ENCODE assay signal across 34 cellular contexts in the genomic region with DNA sequence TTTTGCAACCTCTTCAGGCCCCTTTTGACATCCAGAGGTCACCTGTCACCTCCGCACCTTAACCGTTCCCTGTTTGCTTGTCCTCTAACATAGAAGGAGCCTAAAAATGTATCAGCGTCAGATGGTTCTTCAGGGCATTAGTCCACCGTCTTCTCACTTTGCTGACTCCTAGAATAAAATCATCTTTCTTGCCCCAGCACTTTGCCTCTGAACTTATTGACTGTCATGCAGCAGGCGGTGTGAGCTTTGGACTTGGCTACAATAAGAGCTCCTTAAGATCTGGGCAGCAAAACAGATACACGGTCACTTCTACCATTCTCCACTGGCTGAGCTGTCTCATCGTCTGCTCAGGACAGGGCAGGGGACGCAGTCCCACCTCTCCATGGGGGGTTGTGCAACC.
"Had no signal": no experiment of that assay in that cellular context is flagged by ENCODE, and none has a peak within 500 bp of the region (broad histone marks: within the 10 kb centered on the region; RNA-seq: fewer than 3 reads in every experiment).

No MANE protein-coding gene starts in this region.

- ATAC-seq: activated T-cell treated with anti-CD3 and anti-CD28 coated beads, Interleukin-2, amount 50 U/mL, for 72 hours; activated T-helper 17 cell treated with anti-CD3 and anti-CD28 coated beads, Interleukin-2, amount 50 U/mL, for 72 hours; K562; Right ventricle myocardium inferior had no signal

- H3K4me3 ChIP-seq: ascending aorta, cardiac muscle cell, K562, PC-9 had no signal

- H3K36me3 Mint-ChIP-seq: activated CD4-positive, alpha-beta memory T cell treated with anti-CD3 and anti-CD28 coated beads for 36 hours; activated naive CD8-positive, alpha-beta T cell treated with anti-CD3 and anti-CD28 coated beads, Interleukin-2, amount 10 ng/mL, durations not matched to agents 7 days and 5 days had no signal

- H3K4me1 Mint-ChIP-seq: activated B cell treated with CpG ODN at 0.5 μM for 24 hours; activated naive CD8-positive, alpha-beta T cell treated with anti-CD3 and anti-CD28 coated beads, Interleukin-2, amount 10 ng/mL, durations not matched to agents 7 days and 5 days; activated T-helper 17 cell treated with anti-CD3 and anti-CD28 coated beads, Interleukin-2, amount 50 U/mL, for 72 hours; central memory CD8-positive, alpha-beta T cell had no signal

- H3K4me3 Mint-ChIP-seq: activated B cell treated with CpG ODN at 0.5 μM for 24 hours; activated CD4-positive, alpha-beta memory T cell treated with anti-CD3 and anti-CD28 coated beads for 36 hours; activated naive CD8-positive, alpha-beta T cell treated with anti-CD3 and anti-CD28 coated beads, Interleukin-2, amount 10 ng/mL, durations not matched to agents 7 days and 5 days; activated T-cell treated with anti-CD3 and anti-CD28 coated beads, Interleukin-2, amount 50 U/mL, for 72 hours; activated T-helper 17 cell treated with anti-CD3 and anti-CD28 coated beads, Interleukin-2, amount 50 U/mL, for 72 hours; central memory CD8-positive, alpha-beta T cell had no signal

- H3K27ac Mint-ChIP-seq: activated B cell treated with CpG ODN at 0.5 μM for 24 hours; activated CD4-positive, alpha-beta memory T cell treated with anti-CD3 and anti-CD28 coated beads for 36 hours; activated naive CD8-positive, alpha-beta T cell treated with anti-CD3 and anti-CD28 coated beads, Interleukin-2, amount 10 ng/mL, durations not matched to agents 7 days and 5 days; activated T-cell treated with anti-CD3 and anti-CD28 coated beads, Interleukin-2, amount 50 U/mL, for 72 hours; activated T-helper 17 cell treated with anti-CD3 and anti-CD28 coated beads, Interleukin-2, amount 50 U/mL, for 72 hours had no signal

- H3K27ac ChIP-seq: ascending aorta, cardiac muscle cell, PC-9, RWPE1, VCaP had no signal

- H3K27me3 ChIP-seq: ascending aorta, cardiac muscle cell had no signal

- H3K9me3 ChIP-seq: ascending aorta had no signal

- H3K4me1 ChIP-seq: ascending aorta had no signal

- DNase-seq: activated B cell treated with CpG ODN at 0.5 μM for 24 hours; activated CD4-positive, alpha-beta memory T cell treated with anti-CD3 and anti-CD28 coated beads for 36 hours; activated CD4-positive, alpha-beta T cell treated with anti-CD3 and anti-CD28 coated beads for 4 hours; activated CD4-positive, alpha-beta T cell treated with anti-CD3 and anti-CD28 coated beads, Interleukin-2, amount 50 U/mL, for 1 hour; activated CD4-positive, CD25-positive, alpha-beta regulatory T cell treated with anti-CD3 and anti-CD28 coated beads, Interleukin-2, amount 50 U/mL, for 72 hours; activated effector memory CD4-positive, alpha-beta T cell treated with anti-CD3 and anti-CD28 coated beads, Interleukin-2, amount 50 U/mL, for 16 hours; activated naive CD4-positive, alpha-beta T cell; activated naive CD4-positive, alpha-beta T cell treated with anti-CD3 and anti-CD28 coated beads, Interleukin-2, amount 50 U/mL, for 16 hours; activated naive CD8-positive, alpha-beta T cell treated with anti-CD3 and anti-CD28 coated beads, Interleukin-2, amount 10 ng/mL, durations not matched to agents 7 days and 5 days; activated T-cell treated with anti-CD3 and anti-CD28 coated beads, Interleukin-2, amount 50 U/mL, for 1 hour; activated T-cell treated with anti-CD3 and anti-CD28 coated beads, Interleukin-2, amount 50 U/mL, for 72 hours; amygdala; NCI-H1105; NCI-H1417 treated with DMSO at 0.1 percent for 48 hours; NCI-H1694; NCI-H1930; NCI-H2081 treated with DMSO at 0.1 percent for 48 hours; NCI-H510A; NCI-H526; NCI-H748 treated with DMSO at 0.1 percent for 48 hours; PC-9; SIG-M5; SW 1271; T-helper 1 cell; T-helper 2 cell; T-helper 9 cell had no signal

- H3K36me3 ChIP-seq: ascending aorta, cardiac muscle cell had no signal

- H3K9me3 Mint-ChIP-seq: activated B cell treated with CpG ODN at 0.5 μM for 24 hours; activated CD4-positive, alpha-beta memory T cell treated with anti-CD3 and anti-CD28 coated beads for 36 hours; activated naive CD8-positive, alpha-beta T cell treated with anti-CD3 and anti-CD28 coated beads, Interleukin-2, amount 10 ng/mL, durations not matched to agents 7 days and 5 days; activated T-cell treated with anti-CD3 and anti-CD28 coated beads, Interleukin-2, amount 50 U/mL, for 72 hours; activated T-helper 17 cell treated with anti-CD3 and anti-CD28 coated beads, Interleukin-2, amount 50 U/mL, for 72 hours; central memory CD8-positive, alpha-beta T cell had no signal
